In genomic region chr11:67673902-67674301, GRCh38 we compare ENCODE assay signal across 20 cellular contexts. TPM values are rescaled to one million over a fixed set of nuclear protein-coding genes. Genes with fewer than 3 reads are reported as not detected.
DNase-seq lines count a peak whose midpoint lies in the region; TF ChIP-seq lines count a peak whose summit lies in the region.
"Had no signal": no experiment of that assay in that cellular context is flagged by ENCODE, and none has a peak within 500 bp of the region (broad histone marks: within the 10 kb centered on the region; RNA-seq: fewer than 3 reads in every experiment).

No MANE protein-coding gene starts in this region.

- H3K27ac ChIP-seq in 22Rv1 (peak overlapping the region; percentile 65), PC-9 (peak overlapping the region; percentile 5; the same call in 1 of the 2 replicates), esophagus (ENCODE audit: low read depth in 2 of 2, low read length in 1 of 2) (peak overlapping the region; percentile 77 to 89)
- H3K27ac ChIP-seq: KMS-11 had no signal

- peak overlapping the region; percentile 69 for H3K4me2 ChIP-seq in PC-9
- H3K4me2 ChIP-seq: KMS-11, SK-N-SH had no signal

- H3K4me3 ChIP-seq in PC-9 (peak overlapping the region; percentile 51), esophagus (ENCODE audit: low read depth in 1 of 2, low read length in 2 of 2) (peak overlapping the region; percentile 60 to 67)
- H3K4me3 ChIP-seq: MG63 had no signal

- TF ChIP-seq CTCF in 22Rv1 (IDR thresholded peaks at IDR 0.05), result no peak
- no peak for TF ChIP-seq CTCF in PC-9 (conservative IDR thresholded peaks at IDR 0.05)

- no peaks in the 10 kb centered on the region for H3K9me3 ChIP-seq in PC-9 (ENCODE audit: insufficient read depth, low read depth)
- no peaks in the 10 kb centered on the region for H3K9me3 ChIP-seq in esophagus (ENCODE audit: control insufficient read depth in 2 of 2, insufficient read depth in 1 of 2, low read depth in 1 of 2, low read length in 1 of 2)
- H3K9me3 ChIP-seq: SK-N-SH had no signal

- BruUV-seq in PC-9 (replicated peaks; lab: Mats Ljungman, UMichigan), result no TSS peak

- H3F3A ChIP-seq in PC-9 (ENCODE audit: insufficient read depth, low read depth), result peaks cover 25% of the 10 kb centered on the region

- H3K79me2 ChIP-seq in PC-9 (ENCODE audit: low read depth), result peaks cover 13% of the 10 kb centered on the region; the same call in 1 of the 2 replicates

- 51 to 63% methylated on average over 8 of the region's 8 CpGs for WGBS in esophagus, 2 donors

- H3K36me3 ChIP-seq in PC-9 (ENCODE audit: low read depth) (no peaks in the 10 kb centered on the region), esophagus (ENCODE audit: control insufficient read depth in 2 of 2, insufficient read depth in 2 of 2, low read length in 1 of 2) (peaks cover 0 to 10% of the 10 kb centered on the region in 2 donors)
- H3K36me3 ChIP-seq: MG63 had no signal

- intact Hi-C loops in PC-9 (cut with micrococcal nuclease; ENCODE audit: unreplicated experiment) (no loop called here), posterior vena cava (cut with DNase I) (no loop called here)

- no peaks in the 10 kb centered on the region for H4K20me1 ChIP-seq in PC-9 (ENCODE audit: insufficient read depth)

- no peak for DNase-seq in PC-9
- peak; percentile 17 for DNase-seq in posterior vena cava (ENCODE audit: low spot score)
- DNase-seq in DMS153 (lab: John Stamatoyannopoulos, UW), result no peak
- DNase-seq in effector CD8-positive, alpha-beta T cell (lab: John Stamatoyannopoulos, UW), result no peak
- DNase-seq in D341Med (ENCODE audit: low spot score), result no peak
- DNase-seq in NCI-H748 (lab: John Stamatoyannopoulos, UW; ENCODE audit: unreplicated experiment), result no peak
- DNase-seq: CD8-positive, alpha-beta T cell; GF-D8; MG63; NCI-H1092; SHP77; SK-N-SH had no signal

- H3K4me1 ChIP-seq in PC-9 (replicated peaks; ENCODE audit: insufficient read depth) (peaks cover 41% of the 10 kb centered on the region), esophagus (ENCODE audit: control insufficient read depth in 2 of 2, insufficient read depth in 2 of 2, low read length in 1 of 2) (peaks cover 0 to 19% of the 10 kb centered on the region in 2 donors)

- POLR2A ChIA-PET in PC-9 (lab: Charles Lee; ENCODE audit: unreplicated experiment), result no interaction called here

- H3K27me3 ChIP-seq in PC-9 (ENCODE audit: insufficient read depth, low read depth), result no peaks in the 10 kb centered on the region
- no peaks in the 10 kb centered on the region for H3K27me3 ChIP-seq in esophagus (ENCODE audit: control insufficient read depth in 1 of 2, insufficient read depth in 2 of 2, low read length in 2 of 2)

- no peaks in the 10 kb centered on the region for H3K9me2 ChIP-seq in PC-9 (ENCODE audit: insufficient read depth)
- H3K9me2 ChIP-seq: SK-N-SH had no signal

- no peak overlapping the region for H2AFZ ChIP-seq in PC-9

- CTCF ChIA-PET in PC-9 (lab: Charles Lee), result interaction anchor here (0.5 to 1.0 kb wide), 2 partner anchors 17 to 19 kb away, joined by 8 to 9 read pairs; no protein-coding TSS in a partner anchor

RNA-seq across cellular contexts. Expression of gene ALDH3B2, which starts 0.5 kb away (rescaled TPM):
- total RNA-seq in PC-9 (2021) (4.8 and 9.8 TPM in 2 replicates), posterior vena cava (not detected)
- polyA plus RNA-seq in esophagus, result 100 to 1,000 TPM in 1 of 2 donors, 10 to 100 TPM in 1; 62.8 to 120 TPM
- total RNA-seq: A172; CD8-positive, alpha-beta T cell; H1; HepG2 had no signal
- polyA plus RNA-seq: BJ, H1, HepG2, SK-N-SH had no signal

RNA-seq across cellular contexts. Expression of gene ACY3, which starts 23.4 kb away (rescaled TPM):
- total RNA-seq in PC-9 (2021), result 0.81 TPM in 1 of 2 replicates, not detected in the other
- polyA plus RNA-seq in esophagus, result under 1 TPM; 0.08 to 0.11 TPM
- total RNA-seq in posterior vena cava, result not detected
- total RNA-seq: CD8-positive, alpha-beta T cell; Daoy; H1 had no signal
- polyA plus RNA-seq: BJ, SK-N-SH had no signal

RNA-seq across cellular contexts. Expression of gene TBX10, which starts 34.3 kb away (rescaled TPM):
- total RNA-seq in PC-9 (2021) (not detected in 2 replicates), posterior vena cava (not detected)
- polyA plus RNA-seq in esophagus, result not detected
- total RNA-seq: A172; CD8-positive, alpha-beta T cell; Daoy; H1 had no signal
- polyA plus RNA-seq: BJ, SK-N-SH had no signal

RNA-seq across cellular contexts. Expression of gene NUDT8, which starts 44.2 kb away (rescaled TPM):
- total RNA-seq in PC-9 (2021), result 25.5 and 33.3 TPM in 2 replicates
- polyA plus RNA-seq in esophagus, result 10 to 100 TPM; 43.1 to 59.3 TPM
- total RNA-seq in posterior vena cava, result 1 to 10 TPM; 4.6 to 5.7 TPM

Comparison
In these comparisons a context has a peak if more than half of its experiments do, and no peak if none do; other contexts are left out.
1. H3K27ac ChIP-seq: peak in every context shown above with its lines; median percentile 83 in esophagus; 65 in 22Rv1; 5 in PC-9.